ENCODE assay signal across 27 cellular contexts in genomic region chr17:41992576-41992975, GRCh38. TPM values are rescaled to one million over a fixed set of nuclear protein-coding genes. Genes with fewer than 3 reads are reported as not detected.
DNase-seq lines count a peak whose midpoint lies in the region; ATAC-seq, FAIRE-seq and TF ChIP-seq lines count a peak whose summit lies in the region.
"Had no signal": no experiment of that assay in that cellular context is flagged by ENCODE, and none has a peak within 500 bp of the region (broad histone marks: within the 10 kb centered on the region; RNA-seq: fewer than 3 reads in every experiment).

No MANE protein-coding gene starts in this region.

- H3K4me3 Mint-ChIP-seq in activated naive CD4-positive, alpha-beta T cell treated with anti-CD3 and anti-CD28 coated beads for 36 hours = no peak overlapping the region
- H3K4me3 Mint-ChIP-seq in nephron progenitor cell = no peak overlapping the region
- H3K4me3 Mint-ChIP-seq: activated CD4-positive, alpha-beta memory T cell treated with anti-CD3 and anti-CD28 coated beads for 36 hours; activated naive CD8-positive, alpha-beta T cell treated with anti-CD3 and anti-CD28 coated beads for 36 hours; natural killer cell treated with Interleukin-12 subunit alpha and Interleukin-12 subunit beta and Interleukin-15 and Interleukin-18, amount 100 ng/mL, for 72 hours; T-helper 17 cell had no signal

- H3K9me3 ChIP-seq in colonic mucosa (no peaks in the 10 kb centered on the region), esophagus muscularis mucosa (no peaks in the 10 kb centered on the region)
- H3K9me3 ChIP-seq: BLaER1, esophagus squamous epithelium, heart left ventricle, right atrium auricular region had no signal

- intact Hi-C loops in activated naive CD4-positive, alpha-beta T cell treated with anti-CD3 and anti-CD28 coated beads for 36 hours (cut with micrococcal nuclease) = no loop called here
- intact Hi-C loops in colonic mucosa (cut with DNase I) = no loop called here
- intact Hi-C loops in esophagus muscularis mucosa (cut with DNase I) = no loop called here

- peaks cover 42% of the 10 kb centered on the region for H3K36me3 Mint-ChIP-seq in activated naive CD4-positive, alpha-beta T cell treated with anti-CD3 and anti-CD28 coated beads for 36 hours (ENCODE audit: low read depth)
- H3K36me3 Mint-ChIP-seq in nephron progenitor cell (ENCODE audit: low read depth) = peaks cover 78% of the 10 kb centered on the region

- TF ChIP-seq EP300 in esophagus muscularis mucosa (IDR thresholded peaks at IDR 0.05) = no peak

- CTCF ChIA-PET in activated naive CD4-positive, alpha-beta T cell treated with anti-CD3 and anti-CD28 coated beads for 36 hours (lab: Charles Lee) = interaction anchor here (1.1 kb wide), 1 partner anchor 28 kb away, joined by 3 read pairs; the partner anchor contains the start of gene NKIRAS2

- TF ChIP-seq CTCF in colonic mucosa (IDR thresholded peaks at IDR 0.05) (no peak), nephron progenitor cell (IDR thresholded peaks at IDR 0.05) (no peak), esophagus muscularis mucosa (IDR thresholded peaks at IDR 0.05) (no peak)

- H3K9me3 Mint-ChIP-seq in activated naive CD4-positive, alpha-beta T cell treated with anti-CD3 and anti-CD28 coated beads for 36 hours = no peaks in the 10 kb centered on the region
- H3K9me3 Mint-ChIP-seq in nephron progenitor cell = no peaks in the 10 kb centered on the region
- H3K9me3 Mint-ChIP-seq: activated CD4-positive, alpha-beta memory T cell treated with anti-CD3 and anti-CD28 coated beads for 36 hours; activated naive CD8-positive, alpha-beta T cell treated with anti-CD3 and anti-CD28 coated beads for 36 hours; natural killer cell treated with Interleukin-12 subunit alpha and Interleukin-12 subunit beta and Interleukin-15 and Interleukin-18, amount 100 ng/mL, for 72 hours had no signal

- H3K27ac Mint-ChIP-seq in activated naive CD4-positive, alpha-beta T cell treated with anti-CD3 and anti-CD28 coated beads for 36 hours = peak overlapping the region; percentile 56
- peak overlapping the region; percentile 8 for H3K27ac Mint-ChIP-seq in nephron progenitor cell
- H3K27ac Mint-ChIP-seq: activated CD4-positive, alpha-beta memory T cell treated with anti-CD3 and anti-CD28 coated beads for 36 hours; activated naive CD8-positive, alpha-beta T cell treated with anti-CD3 and anti-CD28 coated beads for 36 hours; natural killer cell treated with Interleukin-12 subunit alpha and Interleukin-12 subunit beta and Interleukin-15 and Interleukin-18, amount 100 ng/mL, for 72 hours; T-helper 17 cell had no signal

- no peak for FAIRE-seq in H54 (lab: Jason Lieb, UNC)
- FAIRE-seq: bronchial epithelial cell, G401.6, islet of Langerhans had no signal

- ATAC-seq in GM21723 (IDR thresholded peaks at IDR 0.05; ENCODE audit: unreplicated experiment) = no peak
- ATAC-seq: heart left ventricle; natural killer cell treated with Interleukin-12 subunit alpha and Interleukin-12 subunit beta and Interleukin-15 and Interleukin-18, amount 100 ng/mL, for 72 hours; T-helper 17 cell had no signal

- H3K4me3 ChIP-seq in colonic mucosa = no peak overlapping the region
- no peak overlapping the region for H3K4me3 ChIP-seq in esophagus muscularis mucosa
- H3K4me3 ChIP-seq: BLaER1, esophagus squamous epithelium, heart left ventricle, lung, right atrium auricular region had no signal

- TF ChIP-seq POLR2A in H54 (IDR thresholded peaks at IDR 0.05; ENCODE audit: low read depth, low read length) (no peak), esophagus muscularis mucosa (IDR thresholded peaks at IDR 0.05; ENCODE audit: low read depth) (no peak)

- H3K4me1 Mint-ChIP-seq in activated naive CD4-positive, alpha-beta T cell treated with anti-CD3 and anti-CD28 coated beads for 36 hours (ENCODE audit: low read depth) = peaks cover 19% of the 10 kb centered on the region
- H3K4me1 Mint-ChIP-seq in nephron progenitor cell = peaks cover 5% of the 10 kb centered on the region

- no peak for DNase-seq in activated naive CD4-positive, alpha-beta T cell treated with anti-CD3 and anti-CD28 coated beads for 36 hours
- no peak for DNase-seq in activated naive CD4-positive, alpha-beta T cell (lab: John Stamatoyannopoulos, UW)
- no peak for DNase-seq in colonic mucosa
- DNase-seq in nephron progenitor cell = no peak
- no peak for DNase-seq in H54 (ENCODE audit: insufficient read length, low spot score)
- no peak for DNase-seq in esophagus muscularis mucosa (ENCODE audit: extremely low spot score)
- DNase-seq: activated CD4-positive, alpha-beta memory T cell treated with anti-CD3 and anti-CD28 coated beads for 36 hours; activated naive CD8-positive, alpha-beta T cell treated with anti-CD3 and anti-CD28 coated beads for 36 hours; activated T-cell treated with anti-CD3 and anti-CD28 coated beads, Interleukin-2, amount 50 U/mL, for 1 hour; esophagus squamous epithelium; heart left ventricle; Karpas-422; NCI-H1105 treated with DMSO at 0.1 percent for 48 hours; NCI-H526; SHP77; stimulated activated CD4-positive, alpha-beta T cell treated with anti-CD3 and anti-CD28 coated beads, Interleukin-2, amount 100 ng/mL, for 24 hours; T-helper 17 cell had no signal

- H3K27me3 ChIP-seq in colonic mucosa (no peaks in the 10 kb centered on the region), esophagus muscularis mucosa (no peaks in the 10 kb centered on the region)
- H3K27me3 ChIP-seq: BLaER1, esophagus squamous epithelium, heart left ventricle, right atrium auricular region had no signal

- H3K27ac ChIP-seq in colonic mucosa (peak overlapping the region; percentile 65), temporal lobe (ENCODE audit: low read depth, low read length) (peak overlapping the region; percentile 85), esophagus muscularis mucosa (replicated peaks in 1 of 4) (peak overlapping the region in 1 of 4 donors; percentile 28)
- H3K27ac ChIP-seq: BLaER1, esophagus squamous epithelium, heart left ventricle, right atrium auricular region had no signal

- WGBS in esophagus muscularis mucosa = 37% methylated on average over 3 of the region's 3 CpGs

- no peaks in the 10 kb centered on the region for H3K27me3 Mint-ChIP-seq in activated naive CD4-positive, alpha-beta T cell treated with anti-CD3 and anti-CD28 coated beads for 36 hours (ENCODE audit: low read depth)
- H3K27me3 Mint-ChIP-seq in nephron progenitor cell (ENCODE audit: low read depth, poor library complexity) = no peaks in the 10 kb centered on the region
- H3K27me3 Mint-ChIP-seq: activated CD4-positive, alpha-beta memory T cell treated with anti-CD3 and anti-CD28 coated beads for 36 hours; activated naive CD8-positive, alpha-beta T cell treated with anti-CD3 and anti-CD28 coated beads for 36 hours; natural killer cell treated with Interleukin-12 subunit alpha and Interleukin-12 subunit beta and Interleukin-15 and Interleukin-18, amount 100 ng/mL, for 72 hours; T-helper 17 cell had no signal

- H3K36me3 ChIP-seq in colonic mucosa (peaks cover 37% of the 10 kb centered on the region), esophagus muscularis mucosa (peaks cover 76 to 100% (median 93%) of the 10 kb centered on the region in 4 donors)

- H3K4me1 ChIP-seq in colonic mucosa (no peaks in the 10 kb centered on the region), esophagus muscularis mucosa (peaks cover 0 to 6% (median 0%) of the 10 kb centered on the region in 4 donors)
- H3K4me1 ChIP-seq: heart left ventricle, right atrium auricular region had no signal

- no peak overlapping the region for H3K9ac ChIP-seq in colonic mucosa (ENCODE audit: low read depth in 2 of 2, low read length in 2 of 2)
- H3K9ac ChIP-seq: BLaER1 had no signal

RNA-seq across cellular contexts. Expression of gene DNAJC7, which starts 24.7 kb away (rescaled TPM):
- total RNA-seq in activated naive CD4-positive, alpha-beta T cell treated with anti-CD3 and anti-CD28 coated beads for 36 hours = 10 to 100 TPM; 74.5 to 76.3 TPM
- total RNA-seq in colonic mucosa = 100 to 1,000 TPM in 1 of 2 donors, 10 to 100 TPM in 1; 82.7 to 103 TPM
- total RNA-seq in temporal lobe = 63.2 TPM
- 10 to 100 TPM; 43.1 to 51.1 (median 44.4) TPM for total RNA-seq in esophagus muscularis mucosa

RNA-seq across cellular contexts. Expression of gene CNP, which starts 26.0 kb away (rescaled TPM):
- 10 to 100 TPM; 58.4 to 59.1 TPM for total RNA-seq in activated naive CD4-positive, alpha-beta T cell treated with anti-CD3 and anti-CD28 coated beads for 36 hours
- total RNA-seq in colonic mucosa = 10 to 100 TPM; 44.7 to 49.4 TPM
- 39.8 TPM for total RNA-seq in temporal lobe
- total RNA-seq in esophagus muscularis mucosa = 100 to 1,000 TPM in 1 of 4 donors, 10 to 100 TPM in 3; 68.9 to 101 (median 78.5) TPM

RNA-seq across cellular contexts. Expression of gene NKIRAS2, which starts 27.3 kb away (rescaled TPM):
- 10 to 100 TPM; 12.4 to 13.2 TPM for total RNA-seq in activated naive CD4-positive, alpha-beta T cell treated with anti-CD3 and anti-CD28 coated beads for 36 hours
- total RNA-seq in colonic mucosa (10 to 100 TPM; 25.8 to 26.3 TPM), temporal lobe (31.7 TPM), esophagus muscularis mucosa (10 to 100 TPM; 44.0 to 74.3 (median 59.0) TPM)

RNA-seq across cellular contexts. Expression of gene C17orf113, which starts 57.8 kb away (rescaled TPM):
- under 1 TPM; 0.20 to 0.31 TPM for total RNA-seq in activated naive CD4-positive, alpha-beta T cell treated with anti-CD3 and anti-CD28 coated beads for 36 hours
- 1 to 10 TPM in 1 of 2 donors, under 1 TPM in 1; 0.84 to 1.2 TPM for total RNA-seq in colonic mucosa
- total RNA-seq in temporal lobe = 2.5 TPM
- 1 to 10 TPM in 1 of 4 donors, under 1 TPM in 3; under 0.01 to 1.2 (median 0.67) TPM for total RNA-seq in esophagus muscularis mucosa
- total RNA-seq: A172; natural killer cell treated with Interleukin-12 subunit alpha and Interleukin-12 subunit beta and Interleukin-15 and Interleukin-18, amount 100 ng/mL, for 72 hours had no signal
